18 cellular contexts compared by ENCODE assay signal in the genomic region with DNA sequence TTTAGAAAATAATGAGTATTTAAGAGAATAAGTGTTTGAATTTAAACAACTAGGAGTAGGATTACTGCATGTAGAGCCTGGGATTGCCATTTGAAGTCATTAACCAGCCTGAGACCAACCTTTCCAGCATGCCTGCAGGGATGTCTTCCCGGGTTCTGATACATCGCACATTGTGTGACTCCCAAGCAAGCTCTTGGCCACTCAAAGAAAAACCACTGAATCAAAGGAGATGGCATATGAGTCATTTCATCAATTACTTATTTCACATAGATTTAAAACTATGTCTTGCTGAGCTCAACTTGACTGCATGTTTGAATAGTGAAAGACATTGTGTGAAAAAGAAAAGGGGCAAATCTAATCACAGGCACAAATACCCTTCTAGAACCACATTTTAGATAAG. TPM values are rescaled to one million over a fixed set of nuclear protein-coding genes. Genes with fewer than 3 reads are reported as not detected.
"Had no signal": no experiment of that assay in that cellular context is flagged by ENCODE, and none has a peak within 500 bp of the region (broad histone marks: within the 10 kb centered on the region; RNA-seq: fewer than 3 reads in every experiment).

No MANE protein-coding gene starts in this region.

- H3K4me3 Mint-ChIP-seq: dendritic cell treated with granulocyte-macrophage colony-stimulating factor and Interleukin-4, amounts not matched to agents 40 ng/mL and 50 ng/mL, for 4 days; effector memory CD8-positive, alpha-beta T cell; naive thymus-derived CD4-positive, alpha-beta T cell; stimulated activated naive B cell treated with anti-CD40 and anti-IgM and Interleukin-4, amounts not matched to agents 10 μg/mL and 1 μg/mL and 100 μg/mL, for 72 hours; stimulated activated naive CD8-positive, alpha-beta T cell treated with anti-CD3 and anti-CD28 coated beads, Interleukin-15, amount 100 ng/mL, for 72 hours had no signal

- ATAC-seq: effector memory CD8-positive, alpha-beta T cell; heart left ventricle; naive thymus-derived CD4-positive, alpha-beta T cell; psoas muscle; stimulated activated naive B cell treated with anti-CD40 and anti-IgM and Interleukin-4, amounts not matched to agents 10 μg/mL and 1 μg/mL and 100 μg/mL, for 72 hours; stimulated activated naive CD8-positive, alpha-beta T cell treated with anti-CD3 and anti-CD28 coated beads, Interleukin-15, amount 100 ng/mL, for 72 hours had no signal

- H3K9me3 Mint-ChIP-seq: dendritic cell treated with granulocyte-macrophage colony-stimulating factor and Interleukin-4, amounts not matched to agents 40 ng/mL and 50 ng/mL, for 4 days; effector memory CD8-positive, alpha-beta T cell; naive thymus-derived CD4-positive, alpha-beta T cell; stimulated activated naive CD8-positive, alpha-beta T cell treated with anti-CD3 and anti-CD28 coated beads, Interleukin-15, amount 100 ng/mL, for 72 hours had no signal

- H3K4me1 ChIP-seq: esophagus muscularis mucosa, heart left ventricle, psoas muscle, sigmoid colon, transverse colon had no signal

- H3K27ac ChIP-seq: epithelial cell of prostate, esophagus muscularis mucosa, heart left ventricle, neutrophil, psoas muscle, sigmoid colon, skin epidermis, thoracic aorta, transverse colon had no signal

- H3K27me3 ChIP-seq: esophagus muscularis mucosa, heart left ventricle, sigmoid colon, transverse colon had no signal

- DNase-seq: effector memory CD8-positive, alpha-beta T cell; heart left ventricle; hippocampal formation; mesendoderm; naive thymus-derived CD4-positive, alpha-beta T cell; psoas muscle; sigmoid colon; stimulated activated CD4-positive, alpha-beta T cell treated with anti-CD3 and anti-CD28 coated beads, Interleukin-2, amount 100 ng/mL, for 24 hours; stimulated activated CD4-positive, alpha-beta T cell treated with anti-CD3 and anti-CD28 coated beads, Interleukin-4, amount 100 ng/mL, for 4 hours; stimulated activated naive B cell treated with anti-CD40 and anti-IgM and Interleukin-4, amounts not matched to agents 10 μg/mL and 1 μg/mL and 100 μg/mL, for 72 hours; stimulated activated naive CD8-positive, alpha-beta T cell treated with anti-CD3 and anti-CD28 coated beads, Interleukin-15, amount 100 ng/mL, for 72 hours; transverse colon had no signal

- H3K27ac Mint-ChIP-seq: dendritic cell treated with granulocyte-macrophage colony-stimulating factor and Interleukin-4, amounts not matched to agents 40 ng/mL and 50 ng/mL, for 4 days; effector memory CD8-positive, alpha-beta T cell; naive thymus-derived CD4-positive, alpha-beta T cell; stimulated activated naive B cell treated with anti-CD40 and anti-IgM and Interleukin-4, amounts not matched to agents 10 μg/mL and 1 μg/mL and 100 μg/mL, for 72 hours; stimulated activated naive CD8-positive, alpha-beta T cell treated with anti-CD3 and anti-CD28 coated beads, Interleukin-15, amount 100 ng/mL, for 72 hours had no signal

- H3K36me3 Mint-ChIP-seq: stimulated activated naive B cell treated with anti-CD40 and anti-IgM and Interleukin-4, amounts not matched to agents 10 μg/mL and 1 μg/mL and 100 μg/mL, for 72 hours had no signal

- H3K36me3 ChIP-seq: esophagus muscularis mucosa, heart left ventricle, neutrophil, sigmoid colon, thoracic aorta, transverse colon had no signal

- H3K4me1 Mint-ChIP-seq: naive thymus-derived CD4-positive, alpha-beta T cell; stimulated activated naive B cell treated with anti-CD40 and anti-IgM and Interleukin-4, amounts not matched to agents 10 μg/mL and 1 μg/mL and 100 μg/mL, for 72 hours; stimulated activated naive CD8-positive, alpha-beta T cell treated with anti-CD3 and anti-CD28 coated beads, Interleukin-15, amount 100 ng/mL, for 72 hours had no signal

- H3K9me3 ChIP-seq: esophagus muscularis mucosa, heart left ventricle, neutrophil, psoas muscle, sigmoid colon, thoracic aorta, transverse colon had no signal

- H3K4me3 ChIP-seq: esophagus muscularis mucosa, heart left ventricle, psoas muscle, sigmoid colon, skin epidermis, thoracic aorta, transverse colon had no signal

RNA-seq across cellular contexts. Expression of gene THBS1, which starts 15.0 kb away (rescaled TPM):
- polyA plus RNA-seq: naive thymus-derived CD4-positive, alpha-beta T cell had no signal
